ENCODE assay signal across 2 cellular contexts in the genomic region with DNA sequence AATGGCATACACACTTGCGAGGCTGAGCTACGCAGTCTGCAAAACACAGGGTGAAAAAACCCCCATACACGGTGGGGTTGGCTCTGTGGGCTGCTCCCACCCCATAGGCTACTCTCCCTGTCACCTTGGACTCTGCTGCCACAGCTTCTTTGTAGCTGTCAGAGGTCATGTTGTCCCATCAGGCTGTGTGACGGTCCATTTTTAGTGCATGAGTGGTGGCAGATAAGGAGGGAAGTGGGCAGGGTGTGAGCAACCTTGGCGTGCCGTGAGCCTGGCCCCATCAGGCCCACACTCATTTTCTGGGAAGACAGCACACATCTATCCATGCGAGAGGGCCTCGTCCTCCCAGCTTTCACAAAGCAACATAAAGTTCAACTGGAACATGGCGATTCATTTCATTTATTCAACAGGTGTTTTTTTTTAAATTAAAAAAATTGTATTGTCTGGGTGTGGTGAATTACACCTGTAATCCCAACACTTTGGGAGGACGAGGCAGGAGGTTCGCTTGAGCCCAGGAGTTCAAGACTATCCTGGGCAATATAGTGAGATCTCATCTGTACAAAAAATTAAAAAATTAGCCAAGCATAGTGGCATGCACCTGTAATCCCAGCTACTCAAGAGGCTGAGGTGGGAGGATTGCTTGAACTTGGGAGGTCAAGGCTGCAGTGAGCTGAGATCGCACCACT.
TF ChIP-seq lines count a peak whose summit lies in the region.

No MANE protein-coding gene starts in this region.

TF ChIP-seq in GM12878, 131 proteins besides CTCF, POLR2A, EP300 and RAD21 (continued from another document):
- TF ChIP-seq SIN3A (IDR thresholded peaks at IDR 0.05; ENCODE audit: low read depth, low read length) (no peak), MEF2A (IDR thresholded peaks at IDR 0.05; ENCODE audit: insufficient read depth, low read depth, low read length) (no peak)
TF ChIP-seq in GM12878: peak in this region for 1.

TF ChIP-seq in GM23338, 12 proteins besides CTCF, POLR2A, EP300 and RAD21 (continued from another document):
- TF ChIP-seq NANOG (IDR thresholded peaks at IDR 0.05; ENCODE audit: borderline replicate concordance), result no peak
- TF ChIP-seq EZH2phosphoT487 (IDR thresholded peaks at IDR 0.05; ENCODE audit: unreplicated experiment), result no peak
- TF ChIP-seq EZH2 (IDR thresholded peaks at IDR 0.05; ENCODE audit: low read depth, unreplicated experiment), result no peak
- TF ChIP-seq, protein P1, sequence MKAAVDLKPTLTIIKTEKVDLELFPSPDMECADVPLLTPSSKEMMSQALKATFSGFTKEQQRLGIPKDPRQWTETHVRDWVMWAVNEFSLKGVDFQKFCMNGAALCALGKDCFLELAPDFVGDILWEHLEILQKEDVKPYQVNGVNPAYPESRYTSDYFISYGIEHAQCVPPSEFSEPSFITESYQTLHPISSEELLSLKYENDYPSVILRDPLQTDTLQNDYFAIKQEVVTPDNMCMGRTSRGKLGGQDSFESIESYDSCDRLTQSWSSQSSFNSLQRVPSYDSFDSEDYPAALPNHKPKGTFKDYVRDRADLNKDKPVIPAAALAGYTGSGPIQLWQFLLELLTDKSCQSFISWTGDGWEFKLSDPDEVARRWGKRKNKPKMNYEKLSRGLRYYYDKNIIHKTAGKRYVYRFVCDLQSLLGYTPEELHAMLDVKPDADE (IDR thresholded peaks at IDR 0.05), result no peak
- TF ChIP-seq, protein P2, sequence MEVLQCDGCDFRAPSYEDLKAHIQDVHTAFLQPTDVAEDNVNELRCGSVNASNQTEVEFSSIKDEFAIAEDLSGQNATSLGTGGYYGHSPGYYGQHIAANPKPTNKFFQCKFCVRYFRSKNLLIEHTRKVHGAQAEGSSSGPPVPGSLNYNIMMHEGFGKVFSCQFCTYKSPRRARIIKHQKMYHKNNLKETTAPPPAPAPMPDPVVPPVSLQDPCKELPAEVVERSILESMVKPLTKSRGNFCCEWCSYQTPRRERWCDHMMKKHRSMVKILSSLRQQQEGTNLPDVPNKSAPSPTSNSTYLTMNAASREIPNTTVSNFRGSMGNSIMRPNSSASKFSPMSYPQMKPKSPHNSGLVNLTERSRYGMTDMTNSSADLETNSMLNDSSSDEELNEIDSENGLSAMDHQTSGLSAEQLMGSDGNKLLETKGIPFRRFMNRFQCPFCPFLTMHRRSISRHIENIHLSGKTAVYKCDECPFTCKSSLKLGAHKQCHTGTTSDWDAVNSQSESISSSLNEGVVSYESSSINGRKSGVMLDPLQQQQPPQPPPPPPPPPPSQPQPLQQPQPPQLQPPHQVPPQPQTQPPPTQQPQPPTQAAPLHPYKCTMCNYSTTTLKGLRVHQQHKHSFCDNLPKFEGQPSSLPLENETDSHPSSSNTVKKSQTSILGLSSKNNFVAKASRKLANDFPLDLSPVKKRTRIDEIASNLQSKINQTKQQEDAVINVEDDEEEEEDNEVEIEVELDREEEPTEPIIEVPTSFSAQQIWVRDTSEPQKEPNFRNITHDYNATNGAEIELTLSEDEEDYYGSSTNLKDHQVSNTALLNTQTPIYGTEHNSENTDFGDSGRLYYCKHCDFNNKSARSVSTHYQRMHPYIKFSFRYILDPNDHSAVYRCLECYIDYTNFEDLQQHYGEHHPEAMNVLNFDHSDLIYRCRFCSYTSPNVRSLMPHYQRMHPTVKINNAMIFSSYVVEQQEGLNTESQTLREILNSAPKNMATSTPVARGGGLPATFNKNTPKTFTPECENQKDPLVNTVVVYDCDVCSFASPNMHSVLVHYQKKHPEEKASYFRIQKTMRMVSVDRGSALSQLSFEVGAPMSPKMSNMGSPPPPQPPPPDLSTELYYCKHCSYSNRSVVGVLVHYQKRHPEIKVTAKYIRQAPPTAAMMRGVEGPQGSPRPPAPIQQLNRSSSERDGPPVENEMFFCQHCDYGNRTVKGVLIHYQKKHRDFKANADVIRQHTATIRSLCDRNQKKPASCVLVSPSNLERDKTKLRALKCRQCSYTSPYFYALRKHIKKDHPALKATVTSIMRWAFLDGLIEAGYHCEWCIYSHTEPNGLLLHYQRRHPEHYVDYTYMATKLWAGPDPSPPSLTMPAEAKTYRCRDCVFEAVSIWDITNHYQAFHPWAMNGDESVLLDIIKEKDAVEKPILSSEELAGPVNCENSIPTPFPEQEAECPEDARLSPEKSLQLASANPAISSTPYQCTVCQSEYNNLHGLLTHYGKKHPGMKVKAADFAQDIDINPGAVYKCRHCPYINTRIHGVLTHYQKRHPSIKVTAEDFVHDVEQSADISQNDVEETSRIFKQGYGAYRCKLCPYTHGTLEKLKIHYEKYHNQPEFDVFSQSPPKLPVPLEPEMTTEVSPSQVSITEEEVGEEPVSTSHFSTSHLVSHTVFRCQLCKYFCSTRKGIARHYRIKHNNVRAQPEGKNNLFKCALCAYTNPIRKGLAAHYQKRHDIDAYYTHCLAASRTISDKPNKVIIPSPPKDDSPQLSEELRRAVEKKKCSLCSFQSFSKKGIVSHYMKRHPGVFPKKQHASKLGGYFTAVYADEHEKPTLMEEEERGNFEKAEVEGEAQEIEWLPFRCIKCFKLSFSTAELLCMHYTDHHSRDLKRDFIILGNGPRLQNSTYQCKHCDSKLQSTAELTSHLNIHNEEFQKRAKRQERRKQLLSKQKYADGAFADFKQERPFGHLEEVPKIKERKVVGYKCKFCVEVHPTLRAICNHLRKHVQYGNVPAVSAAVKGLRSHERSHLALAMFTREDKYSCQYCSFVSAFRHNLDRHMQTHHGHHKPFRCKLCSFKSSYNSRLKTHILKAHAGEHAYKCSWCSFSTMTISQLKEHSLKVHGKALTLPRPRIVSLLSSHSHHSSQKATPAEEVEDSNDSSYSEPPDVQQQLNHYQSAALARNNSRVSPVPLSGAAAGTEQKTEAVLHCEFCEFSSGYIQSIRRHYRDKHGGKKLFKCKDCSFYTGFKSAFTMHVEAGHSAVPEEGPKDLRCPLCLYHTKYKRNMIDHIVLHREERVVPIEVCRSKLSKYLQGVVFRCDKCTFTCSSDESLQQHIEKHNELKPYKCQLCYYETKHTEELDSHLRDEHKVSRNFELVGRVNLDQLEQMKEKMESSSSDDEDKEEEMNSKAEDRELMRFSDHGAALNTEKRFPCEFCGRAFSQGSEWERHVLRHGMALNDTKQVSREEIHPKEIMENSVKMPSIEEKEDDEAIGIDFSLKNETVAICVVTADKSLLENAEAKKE (CRISPR knock-in tag; IDR thresholded peaks at IDR 0.05), result no peak
- TF ChIP-seq STAT1 (IDR thresholded peaks at IDR 0.05; ENCODE audit: unreplicated experiment), result no peak
- TF ChIP-seq, protein P3, sequence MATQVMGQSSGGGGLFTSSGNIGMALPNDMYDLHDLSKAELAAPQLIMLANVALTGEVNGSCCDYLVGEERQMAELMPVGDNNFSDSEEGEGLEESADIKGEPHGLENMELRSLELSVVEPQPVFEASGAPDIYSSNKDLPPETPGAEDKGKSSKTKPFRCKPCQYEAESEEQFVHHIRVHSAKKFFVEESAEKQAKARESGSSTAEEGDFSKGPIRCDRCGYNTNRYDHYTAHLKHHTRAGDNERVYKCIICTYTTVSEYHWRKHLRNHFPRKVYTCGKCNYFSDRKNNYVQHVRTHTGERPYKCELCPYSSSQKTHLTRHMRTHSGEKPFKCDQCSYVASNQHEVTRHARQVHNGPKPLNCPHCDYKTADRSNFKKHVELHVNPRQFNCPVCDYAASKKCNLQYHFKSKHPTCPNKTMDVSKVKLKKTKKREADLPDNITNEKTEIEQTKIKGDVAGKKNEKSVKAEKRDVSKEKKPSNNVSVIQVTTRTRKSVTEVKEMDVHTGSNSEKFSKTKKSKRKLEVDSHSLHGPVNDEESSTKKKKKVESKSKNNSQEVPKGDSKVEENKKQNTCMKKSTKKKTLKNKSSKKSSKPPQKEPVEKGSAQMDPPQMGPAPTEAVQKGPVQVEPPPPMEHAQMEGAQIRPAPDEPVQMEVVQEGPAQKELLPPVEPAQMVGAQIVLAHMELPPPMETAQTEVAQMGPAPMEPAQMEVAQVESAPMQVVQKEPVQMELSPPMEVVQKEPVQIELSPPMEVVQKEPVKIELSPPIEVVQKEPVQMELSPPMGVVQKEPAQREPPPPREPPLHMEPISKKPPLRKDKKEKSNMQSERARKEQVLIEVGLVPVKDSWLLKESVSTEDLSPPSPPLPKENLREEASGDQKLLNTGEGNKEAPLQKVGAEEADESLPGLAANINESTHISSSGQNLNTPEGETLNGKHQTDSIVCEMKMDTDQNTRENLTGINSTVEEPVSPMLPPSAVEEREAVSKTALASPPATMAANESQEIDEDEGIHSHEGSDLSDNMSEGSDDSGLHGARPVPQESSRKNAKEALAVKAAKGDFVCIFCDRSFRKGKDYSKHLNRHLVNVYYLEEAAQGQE (IDR thresholded peaks at IDR 0.05; ENCODE audit: unreplicated experiment), result no peak
- TF ChIP-seq POLR2AphosphoS5 (IDR thresholded peaks at IDR 0.05; ENCODE audit: low read depth), result no peak
- no peak for TF ChIP-seq CREB1 (CRISPR knock-in tag; IDR thresholded peaks at IDR 0.05; ENCODE audit: low read depth)
- TF ChIP-seq ZNF331 (CRISPR knock-in tag; IDR thresholded peaks at IDR 0.05; ENCODE audit: low read depth), result no peak
